Comparison of ENCODE assay signal across 9 cellular contexts in genomic region chr2:43726961-43727633, GRCh38. TPM values are rescaled to one million over a fixed set of nuclear protein-coding genes. Genes with fewer than 3 reads are reported as not detected.
DNase-seq lines count a peak whose midpoint lies in the region; ATAC-seq, FAIRE-seq and TF ChIP-seq lines count a peak whose summit lies in the region.
"Not testable (repeated sequence)": the region's sequence is repeated elsewhere in the genome, so short reads cannot be mapped to it uniquely, and the experiment has no call there.
"Had no signal": no experiment of that assay in that cellular context is flagged by ENCODE, and none has a peak within 500 bp of the region (broad histone marks: within the 10 kb centered on the region; RNA-seq: fewer than 3 reads in every experiment).

No MANE protein-coding gene starts in this region.

- not testable (repeated sequence) for H4K20me1 ChIP-seq in HepG2 (ENCODE audit: insufficient read depth, low read length)

- CTCF ChIA-PET in MCF 10A (lab: Yijun Ruan, JAX); HepG2 (lab: Yijun Ruan, JAX; ENCODE audit: low intra/inter-chr PET ratio, low total read pairs): not testable (repeated sequence)

- H3K4me1 Mint-ChIP-seq in HFFc6 (ENCODE audit: low read depth); activated T-helper 2 cell treated with anti-CD3 and anti-CD28 coated beads, Interferon-gamma antibody, Interleukin-2, Interleukin-4, amounts not matched to agents 10 μg/mL and 5 μg/mL and 100 μg/mL, durations not matched to agents 14 hours and 24 hours and 36 hours (ENCODE audit: low read depth); MCF 10A (ENCODE audit: insufficient read depth, unreplicated experiment): not testable (repeated sequence)

- not testable (repeated sequence) for TF ChIP-seq CTCF in HFFc6 (IDR thresholded peaks at IDR 0.05); MCF 10A (IDR thresholded peaks at IDR 0.05; ENCODE audit: unreplicated experiment); epithelial cell of esophagus (IDR thresholded peaks at IDR 0.05; ENCODE audit: insufficient read depth, low read depth, low read length, missing control alignments); HepG2 (CRISPR knock-in tag; IDR thresholded peaks at IDR 0.05)

- not testable (repeated sequence) for H3K27me3 Mint-ChIP-seq in HFFc6 (ENCODE audit: insufficient read depth); activated T-helper 2 cell treated with anti-CD3 and anti-CD28 coated beads, Interferon-gamma antibody, Interleukin-2, Interleukin-4, amounts not matched to agents 10 μg/mL and 5 μg/mL and 100 μg/mL, durations not matched to agents 14 hours and 24 hours and 36 hours (ENCODE audit: low read depth); MCF 10A (ENCODE audit: insufficient read depth, unreplicated experiment)

- not testable (repeated sequence) for FAIRE-seq in HepG2 (lab: Jason Lieb, UNC)

- not testable (repeated sequence) for ATAC-seq in HepG2

- not testable (repeated sequence) for TF ChIP-seq EP300 in HepG2 (IDR thresholded peaks at IDR 0.05; ENCODE audit: low read depth in 2 of 2, low read length in 2 of 2); HepG2 (CRISPR knock-in tag; IDR thresholded peaks at IDR 0.05; ENCODE audit: borderline replicate concordance)

- H3K36me3 Mint-ChIP-seq in HFFc6 (ENCODE audit: low read depth); activated T-helper 2 cell treated with anti-CD3 and anti-CD28 coated beads, Interferon-gamma antibody, Interleukin-2, Interleukin-4, amounts not matched to agents 10 μg/mL and 5 μg/mL and 100 μg/mL, durations not matched to agents 14 hours and 24 hours and 36 hours (ENCODE audit: low read depth); MCF 10A (ENCODE audit: insufficient read depth, unreplicated experiment): not testable (repeated sequence)

- not testable (repeated sequence) for H3K4me3 Mint-ChIP-seq in HFFc6; activated T-helper 2 cell treated with anti-CD3 and anti-CD28 coated beads, Interferon-gamma antibody, Interleukin-2, Interleukin-4, amounts not matched to agents 10 μg/mL and 5 μg/mL and 100 μg/mL, durations not matched to agents 14 hours and 24 hours and 36 hours (ENCODE audit: low read depth); MCF 10A (ENCODE audit: unreplicated experiment)

- not testable (repeated sequence) for TF ChIP-seq RAD21 in HepG2 (CRISPR knock-in tag; IDR thresholded peaks at IDR 0.05)

- POLR2A ChIA-PET in MCF 10A (lab: Yijun Ruan, JAX); HepG2 (lab: Yijun Ruan, JAX): not testable (repeated sequence)

- not testable (repeated sequence) for H3K27me3 ChIP-seq in HepG2 (ENCODE audit: control insufficient read depth in 1 of 2, insufficient read depth in 2 of 2, low read length in 2 of 2)

- not testable (repeated sequence) for H3K9me3 Mint-ChIP-seq in HFFc6; activated T-helper 2 cell treated with anti-CD3 and anti-CD28 coated beads, Interferon-gamma antibody, Interleukin-2, Interleukin-4, amounts not matched to agents 10 μg/mL and 5 μg/mL and 100 μg/mL, durations not matched to agents 14 hours and 24 hours and 36 hours; MCF 10A (ENCODE audit: unreplicated experiment)

- not testable (repeated sequence) for TF ChIP-seq POLR2A in HepG2 (IDR thresholded peaks at IDR 0.05; ENCODE audit: insufficient read depth in 1 of 2, low read depth in 2 of 2, low read length in 2 of 2)

- H2AFZ ChIP-seq in HepG2 (ENCODE audit: low read length), result not testable (repeated sequence)

- 70% methylated on average over 14 of the region's 14 CpGs for WGBS in HepG2 (ENCODE audit: low lambda C conversion rate)

- H3K9me3 ChIP-seq in HepG2 (ENCODE audit: low read length), result not testable (repeated sequence)

- not testable (repeated sequence) for H3K27ac Mint-ChIP-seq in HFFc6; MCF 10A (ENCODE audit: low read depth, unreplicated experiment)
- H3K27ac Mint-ChIP-seq in activated T-helper 2 cell treated with anti-CD3 and anti-CD28 coated beads, Interferon-gamma antibody, Interleukin-2, Interleukin-4, amounts not matched to agents 10 μg/mL and 5 μg/mL and 100 μg/mL, durations not matched to agents 14 hours and 24 hours and 36 hours, result peak overlapping the region; percentile 46

- BruUV-seq in MCF 10A (replicated peaks; lab: Mats Ljungman, UMichigan); HepG2 (replicated peaks; lab: Mats Ljungman, UMichigan): not testable (repeated sequence)

- H3K9ac ChIP-seq in HepG2 (ENCODE audit: insufficient read depth, low read depth, low read length), result not testable (repeated sequence)

- in situ Hi-C loops in HepG2 (cut with HindIII; ENCODE audit: extremely low pct_ligation_motif_present, low pct_unique_long_range_greater_than_20kb), result not testable (repeated sequence)

- DNase-seq in EH (ENCODE audit: low read depth) (peak; percentile 60), HFFc6 (peak; percentile 16), OCI-M1 (lab: John Stamatoyannopoulos, UW) (peak; percentile 58), MCF 10A (ENCODE audit: unreplicated experiment) (peak; percentile 49), epithelial cell of esophagus (ENCODE audit: low read depth) (peak; percentile 35)
- DNase-seq in activated T-helper 2 cell treated with anti-CD3 and anti-CD28 coated beads, Interferon-gamma antibody, Interleukin-2, Interleukin-4, amounts not matched to agents 10 μg/mL and 5 μg/mL and 100 μg/mL, durations not matched to agents 14 hours and 24 hours and 36 hours (ENCODE audit: low spot score); HepG2 (ENCODE audit: low spot score): not testable (repeated sequence)

- H3K4me1 ChIP-seq in HepG2 (ENCODE audit: insufficient read depth, low read length), result peaks cover 26% of the 10 kb centered on the region

- H3K27ac ChIP-seq in HepG2 (ENCODE audit: extremely low read length, insufficient read depth, low read length), result not testable (repeated sequence)

- not testable (repeated sequence) for H3K4me2 ChIP-seq in HepG2 (ENCODE audit: low read depth, low read length)

- H3K4me3 ChIP-seq in epithelial cell of esophagus (ENCODE audit: low read length); HepG2 (replicated peaks in 1 of 3; ENCODE audit: insufficient read depth in 1 of 3, low read depth in 2 of 3, low read length in 3 of 3): not testable (repeated sequence)

- not testable (repeated sequence) for H3K36me3 ChIP-seq in HepG2 (replicated peaks in 1 of 2; ENCODE audit: control insufficient read depth in 1 of 2, insufficient read depth in 2 of 2, low read length in 2 of 2)

- H3K79me2 ChIP-seq in HepG2 (ENCODE audit: insufficient read depth, low read length), result not testable (repeated sequence)

- intact Hi-C loops in activated T-helper 2 cell treated with anti-CD3 and anti-CD28 coated beads, Interferon-gamma antibody, Interleukin-2, Interleukin-4, amounts not matched to agents 10 μg/mL and 5 μg/mL and 100 μg/mL, durations not matched to agents 14 hours and 24 hours and 36 hours (cut with micrococcal nuclease); MCF 10A (cut with micrococcal nuclease); HepG2 (cut with micrococcal nuclease; ENCODE audit: unreplicated experiment): not testable (repeated sequence)

RNA-seq across cellular contexts. Expression of gene DYNC2LI1, which starts 46.7 kb away (rescaled TPM):
- 10 to 100 TPM in 3 of 6 experiments, 1 to 10 TPM in 3; 8.4 to 12.3 (median 10.0) TPM for total RNA-seq in HFFc6 (2021; fragmentation: NEBNext Ultra II Directional; extraction: Animal tissue kit (Norgen Biotek cat#: 25700))
- total RNA-seq in activated T-helper 2 cell treated with anti-CD3 and anti-CD28 coated beads, Interferon-gamma antibody, Interleukin-2, Interleukin-4, amounts not matched to agents 10 μg/mL and 5 μg/mL and 100 μg/mL, durations not matched to agents 14 hours and 24 hours and 36 hours, result 67.7 and 71.6 TPM in 2 replicates
- total RNA-seq in MCF 10A (2022), result 13.0 and 16.6 TPM in 2 replicates
- total RNA-seq in HepG2 (2016; rRNA removed; fragmentation: Illumina TruSeq; extraction: Trizol), result 23.2 and 27.9 TPM in 2 replicates
- 7.3 and 9.1 TPM in 2 replicates for total RNA-seq in HepG2 (2016; cell fraction: cytosol; rRNA removed; fragmentation: Illumina TruSeq; extraction: Trizol; ENCODE audit: low read depth)
- 23.5 and 32.2 TPM in 2 replicates for total RNA-seq in HepG2 (2016; cell fraction: insoluble cytoplasmic fraction; rRNA removed; fragmentation: Illumina TruSeq; extraction: Trizol)
- total RNA-seq in HepG2 (2016; cell fraction: membrane; rRNA removed; fragmentation: Illumina TruSeq; extraction: Trizol), result 7.6 and 7.9 TPM in 2 replicates
- total RNA-seq in HepG2 (2016; cell fraction: nucleus; rRNA removed; fragmentation: Illumina TruSeq; extraction: Trizol), result 15.5 and 17.2 TPM in 2 replicates
- 10.2 and 16.9 TPM in 2 replicates for polyA plus RNA-seq in HepG2 (2011; rRNA removed)
- 5.3 and 8.1 TPM in 2 replicates for polyA plus RNA-seq in HepG2 (2011; cell fraction: cytosol; rRNA removed)
- polyA plus RNA-seq in HepG2 (2011; cell fraction: nucleus; rRNA removed), result 4.8 and 7.3 TPM in 2 replicates
- polyA plus RNA-seq in HepG2 (2012), result 10.8 and 15.5 TPM in 2 replicates
- polyA plus RNA-seq in HepG2 (2016; cell fraction: cytosol; fragmentation: Illumina TruSeq; extraction: Trizol; ENCODE audit: low read depth), result 2.7 TPM in 2 replicates
- 30.8 and 44.1 TPM in 2 replicates for polyA plus RNA-seq in HepG2 (2016; cell fraction: insoluble cytoplasmic fraction; fragmentation: Illumina TruSeq; extraction: Trizol; ENCODE audit: low read depth)
- 4.5 and 4.8 TPM in 2 replicates for polyA plus RNA-seq in HepG2 (2016; cell fraction: membrane; fragmentation: Illumina TruSeq; extraction: Trizol; ENCODE audit: low read depth)
- polyA plus RNA-seq in HepG2 (2016; cell fraction: nucleus; fragmentation: Illumina TruSeq; extraction: Trizol; ENCODE audit: insufficient read depth, low read depth), result 18.5 and 19.3 TPM in 2 replicates
- polyA minus RNA-seq in HepG2 (2011; rRNA and poly(A)+ RNA removed; ENCODE audit: low replicate concordance), result 1.3 and 1.4 TPM in 2 replicates
- polyA minus RNA-seq in HepG2 (2011; cell fraction: cytosol; rRNA and poly(A)+ RNA removed), result 6.3 and 8.7 TPM in 2 replicates
- 12.1 and 18.2 TPM in 2 replicates for polyA minus RNA-seq in HepG2 (2011; cell fraction: nucleus; rRNA and poly(A)+ RNA removed)

RNA-seq across cellular contexts. Expression of gene C1GALT1C1L, which starts 50.9 kb away (rescaled TPM):
- total RNA-seq in HFFc6 (2021; fragmentation: NEBNext Ultra II Directional; extraction: Animal tissue kit (Norgen Biotek cat#: 25700)), result not detected
- 0.74 and 1.1 TPM in 2 replicates for total RNA-seq in activated T-helper 2 cell treated with anti-CD3 and anti-CD28 coated beads, Interferon-gamma antibody, Interleukin-2, Interleukin-4, amounts not matched to agents 10 μg/mL and 5 μg/mL and 100 μg/mL, durations not matched to agents 14 hours and 24 hours and 36 hours
- total RNA-seq in MCF 10A (2022), result 0.27 TPM in 1 of 2 replicates, not detected in the other
- 0.91 and 1.3 TPM in 2 replicates for total RNA-seq in HepG2 (2016; rRNA removed; fragmentation: Illumina TruSeq; extraction: Trizol)
- total RNA-seq in HepG2 (2016; cell fraction: cytosol; rRNA removed; fragmentation: Illumina TruSeq; extraction: Trizol; ENCODE audit: low read depth), result 0.61 TPM in 1 of 2 replicates, not detected in the other
- 1.3 and 1.6 TPM in 2 replicates for total RNA-seq in HepG2 (2016; cell fraction: insoluble cytoplasmic fraction; rRNA removed; fragmentation: Illumina TruSeq; extraction: Trizol)
- total RNA-seq in HepG2 (2016; cell fraction: membrane; rRNA removed; fragmentation: Illumina TruSeq; extraction: Trizol), result 0.25 and 0.34 TPM in 2 replicates
- total RNA-seq in HepG2 (2016; cell fraction: nucleus; rRNA removed; fragmentation: Illumina TruSeq; extraction: Trizol), result 1.3 and 1.9 TPM in 2 replicates
- 2.4 and 2.7 TPM in 2 replicates for polyA plus RNA-seq in HepG2 (2011; rRNA removed)
- polyA plus RNA-seq in HepG2 (2011; cell fraction: cytosol; rRNA removed), result 1.1 and 2.1 TPM in 2 replicates
- 0.14 and 0.80 TPM in 2 replicates for polyA plus RNA-seq in HepG2 (2011; cell fraction: nucleus; rRNA removed)
- polyA plus RNA-seq in HepG2 (2012), result 2.1 and 3.8 TPM in 2 replicates
- polyA plus RNA-seq in HepG2 (2016; cell fraction: cytosol; fragmentation: Illumina TruSeq; extraction: Trizol; ENCODE audit: low read depth), result 0.18 and 0.35 TPM in 2 replicates
- 1.1 TPM in 2 replicates for polyA plus RNA-seq in HepG2 (2016; cell fraction: insoluble cytoplasmic fraction; fragmentation: Illumina TruSeq; extraction: Trizol; ENCODE audit: low read depth)
- 0.19 TPM in 1 of 2 replicates, not detected in the other for polyA plus RNA-seq in HepG2 (2016; cell fraction: membrane; fragmentation: Illumina TruSeq; extraction: Trizol; ENCODE audit: low read depth)
- polyA plus RNA-seq in HepG2 (2016; cell fraction: nucleus; fragmentation: Illumina TruSeq; extraction: Trizol; ENCODE audit: insufficient read depth, low read depth), result 2.6 and 2.9 TPM in 2 replicates
- 0.86 TPM in 1 of 2 replicates, not detected in the other for polyA minus RNA-seq in HepG2 (2011; rRNA and poly(A)+ RNA removed; ENCODE audit: low replicate concordance)
- polyA minus RNA-seq in HepG2 (2011; cell fraction: cytosol; rRNA and poly(A)+ RNA removed), result 0.49 and 1.1 TPM in 2 replicates
- 0.52 and 1.6 TPM in 2 replicates for polyA minus RNA-seq in HepG2 (2011; cell fraction: nucleus; rRNA and poly(A)+ RNA removed)
- total RNA-seq: H7 had no signal
- polyA plus RNA-seq: CD14-positive monocyte had no signal
